8 cellular contexts compared by ENCODE assay signal in genomic region chr20:43520074-43520473, GRCh38.
"Had no signal": no experiment of that assay in that cellular context is flagged by ENCODE, and none has a peak within 500 bp of the region (broad histone marks: within the 10 kb centered on the region; RNA-seq: fewer than 3 reads in every experiment).

No MANE protein-coding gene starts in this region.

- ATAC-seq: GM12878 had no signal

- FAIRE-seq: G401.6, GM12878, GM12891, GM12892, GM18507, GM19239 had no signal

- DNase-seq: GDM1, GF-D8 had no signal

- H3K4me3 ChIP-seq: GM12878 had no signal
